14 cellular contexts compared by ENCODE assay signal in genomic region chrY:8994001-8994400, GRCh38.
DNase-seq lines count a peak whose midpoint lies in the region; ATAC-seq and TF ChIP-seq lines count a peak whose summit lies in the region.
"Had no signal": no experiment of that assay in that cellular context is flagged by ENCODE, and none has a peak within 500 bp of the region (broad histone marks: within the 10 kb centered on the region; RNA-seq: fewer than 3 reads in every experiment).

No MANE protein-coding gene starts in this region.

- H3K4me3 ChIP-seq in thoracic aorta = no peak overlapping the region
- H3K4me3 ChIP-seq: K562, SJCRH30 had no signal

- no peaks in the 10 kb centered on the region for H3K27me3 ChIP-seq in thoracic aorta (replicated peaks; ENCODE audit: insufficient read depth)
- H3K27me3 ChIP-seq: SJCRH30 had no signal

- ATAC-seq in thoracic aorta (ENCODE audit: insufficient number of reproducible peaks, low FRiP score, low read depth) = peak; percentile 86
- no peak for ATAC-seq in HG02642 (IDR thresholded peaks at IDR 0.05; ENCODE audit: poor library complexity, unreplicated experiment)
- ATAC-seq in GM21619 (IDR thresholded peaks at IDR 0.05; ENCODE audit: unreplicated experiment) = no peak
- ATAC-seq: K562 had no signal

- no peak for TF ChIP-seq CTCF in thoracic aorta (IDR thresholded peaks at IDR 0.05)

- peaks cover 0 to 16% of the 10 kb centered on the region in 2 donors for H3K4me1 ChIP-seq in thoracic aorta (ENCODE audit: control insufficient read depth in 1 of 2, low read depth in 2 of 2)
- H3K4me1 ChIP-seq: SJCRH30 had no signal

- H3K9me3 ChIP-seq in thoracic aorta = no peaks in the 10 kb centered on the region
- H3K9me3 ChIP-seq: SJCRH30 had no signal

- DNase-seq in EH (ENCODE audit: low read depth) = peak; percentile 65
- DNase-seq in cerebellar cortex (ENCODE audit: low spot score) = peak; percentile 19
- peak; percentile 62 for DNase-seq in myocyte (ENCODE audit: low read depth)
- DNase-seq in thoracic aorta (ENCODE audit: low spot score) = peak; percentile 23
- DNase-seq in activated T-cell treated with anti-CD3 and anti-CD28 coated beads, Interleukin-2, amount 50 U/mL, for 48 hours = no peak
- no peak for DNase-seq in NCI-H1092 (lab: John Stamatoyannopoulos, UW)
- DNase-seq: CD4-positive, alpha-beta T cell; DND-41; NCI-H1048; NCI-H446; SJCRH30 had no signal

- no peaks in the 10 kb centered on the region for H3K36me3 ChIP-seq in thoracic aorta
- H3K36me3 ChIP-seq: SJCRH30 had no signal

- peak overlapping the region; percentile 43 to 55 for H3K27ac ChIP-seq in thoracic aorta
- H3K27ac ChIP-seq: SJCRH30 had no signal

Comparison
In these comparisons a context has a peak if more than half of its experiments do, and no peak if none do; other contexts are left out.
1. DNase-seq: peak in EH (single experiment), cerebellar cortex (single experiment), myocyte (single experiment) and thoracic aorta (single experiment); none in activated T-cell treated with anti-CD3 and anti-CD28 coated beads, Interleukin-2, amount 50 U/mL, for 48 hours (0 of 2) and NCI-H1092 (single experiment).